In the genomic region with DNA sequence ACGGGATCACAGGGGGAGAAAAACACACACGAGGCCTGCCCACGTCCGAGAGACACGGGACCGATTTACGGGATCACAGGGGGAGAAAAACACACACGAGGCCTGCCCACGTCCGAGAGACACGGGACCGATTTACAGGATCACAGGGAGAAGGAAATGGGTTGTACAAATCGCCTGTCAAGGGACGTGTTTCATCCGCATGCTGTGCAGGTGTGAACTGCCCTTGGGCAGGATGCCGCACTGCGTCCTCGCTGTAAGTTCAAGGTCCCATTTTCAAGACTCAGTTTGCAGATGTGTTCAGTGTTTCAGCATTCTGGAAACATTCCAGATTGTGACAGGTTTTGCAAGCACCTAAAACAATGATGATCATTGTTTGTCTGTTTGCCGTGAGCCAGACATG, we compare ENCODE assay signal across 1 cellular context.
TF ChIP-seq lines count a peak whose summit lies in the region.

No MANE protein-coding gene starts in this region.

TF ChIP-seq in HepG2, 621 proteins besides CTCF, POLR2A, EP300 and RAD21 (continued from another document and continues in another):
- TF ChIP-seq, protein P1, sequence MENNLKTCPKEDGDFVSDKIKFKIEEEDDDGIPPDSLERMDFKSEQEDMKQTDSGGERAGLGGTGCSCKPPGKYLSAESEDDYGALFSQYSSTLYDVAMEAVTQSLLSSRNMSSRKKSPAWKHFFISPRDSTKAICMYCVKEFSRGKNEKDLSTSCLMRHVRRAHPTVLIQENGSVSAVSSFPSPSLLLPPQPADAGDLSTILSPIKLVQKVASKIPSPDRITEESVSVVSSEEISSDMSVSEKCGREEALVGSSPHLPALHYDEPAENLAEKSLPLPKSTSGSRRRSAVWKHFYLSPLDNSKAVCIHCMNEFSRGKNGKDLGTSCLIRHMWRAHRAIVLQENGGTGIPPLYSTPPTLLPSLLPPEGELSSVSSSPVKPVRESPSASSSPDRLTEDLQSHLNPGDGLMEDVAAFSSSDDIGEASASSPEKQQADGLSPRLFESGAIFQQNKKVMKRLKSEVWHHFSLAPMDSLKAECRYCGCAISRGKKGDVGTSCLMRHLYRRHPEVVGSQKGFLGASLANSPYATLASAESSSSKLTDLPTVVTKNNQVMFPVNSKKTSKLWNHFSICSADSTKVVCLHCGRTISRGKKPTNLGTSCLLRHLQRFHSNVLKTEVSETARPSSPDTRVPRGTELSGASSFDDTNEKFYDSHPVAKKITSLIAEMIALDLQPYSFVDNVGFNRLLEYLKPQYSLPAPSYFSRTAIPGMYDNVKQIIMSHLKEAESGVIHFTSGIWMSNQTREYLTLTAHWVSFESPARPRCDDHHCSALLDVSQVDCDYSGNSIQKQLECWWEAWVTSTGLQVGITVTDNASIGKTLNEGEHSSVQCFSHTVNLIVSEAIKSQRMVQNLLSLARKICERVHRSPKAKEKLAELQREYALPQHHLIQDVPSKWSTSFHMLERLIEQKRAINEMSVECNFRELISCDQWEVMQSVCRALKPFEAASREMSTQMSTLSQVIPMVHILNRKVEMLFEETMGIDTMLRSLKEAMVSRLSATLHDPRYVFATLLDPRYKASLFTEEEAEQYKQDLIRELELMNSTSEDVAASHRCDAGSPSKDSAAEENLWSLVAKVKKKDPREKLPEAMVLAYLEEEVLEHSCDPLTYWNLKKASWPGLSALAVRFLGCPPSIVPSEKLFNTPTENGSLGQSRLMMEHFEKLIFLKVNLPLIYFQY (CRISPR knock-in tag; IDR thresholded peaks at IDR 0.05; ENCODE audit: borderline replicate concordance): no peak
- no peak for TF ChIP-seq ZNF143 (CRISPR knock-in tag; IDR thresholded peaks at IDR 0.05)
- no peak for TF ChIP-seq ZNF496 (CRISPR knock-in tag; IDR thresholded peaks at IDR 0.05; ENCODE audit: insufficient replicate concordance)
- TF ChIP-seq, protein P2, sequence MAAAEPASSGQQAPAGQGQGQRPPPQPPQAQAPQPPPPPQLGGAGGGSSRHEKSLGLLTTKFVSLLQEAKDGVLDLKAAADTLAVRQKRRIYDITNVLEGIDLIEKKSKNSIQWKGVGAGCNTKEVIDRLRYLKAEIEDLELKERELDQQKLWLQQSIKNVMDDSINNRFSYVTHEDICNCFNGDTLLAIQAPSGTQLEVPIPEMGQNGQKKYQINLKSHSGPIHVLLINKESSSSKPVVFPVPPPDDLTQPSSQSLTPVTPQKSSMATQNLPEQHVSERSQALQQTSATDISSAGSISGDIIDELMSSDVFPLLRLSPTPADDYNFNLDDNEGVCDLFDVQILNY (CRISPR knock-in tag; conservative IDR thresholded peaks at IDR 0.05): no peak
- no peak for TF ChIP-seq DPF2 (CRISPR knock-in tag; IDR thresholded peaks at IDR 0.05; ENCODE audit: borderline replicate concordance, low read depth)
- 0 out of 2 replicates have a peak, but pooled peaks have one; percentile 23 for TF ChIP-seq ZNF605 (CRISPR knock-in tag; IDR thresholded peaks at IDR 0.05)
- no peak for TF ChIP-seq CENPX (CRISPR knock-in tag; IDR thresholded peaks at IDR 0.05)
- no peak for TF ChIP-seq HNF4G (IDR thresholded peaks at IDR 0.05; ENCODE audit: borderline replicate concordance, low read depth, low read length)
- TF ChIP-seq HNF4G (CRISPR knock-in tag; IDR thresholded peaks at IDR 0.05; ENCODE audit: borderline replicate concordance, low read depth): peak; percentile 74; the same call in 1 of the 2 replicates
- no peak for TF ChIP-seq SRSF4 (IDR thresholded peaks at IDR 0.05; ENCODE audit: low read depth, low read length, poor library complexity, severe bottlenecking)
- no peak; the same call in 1 of the 2 replicates for TF ChIP-seq ZNF350 (CRISPR knock-in tag; IDR thresholded peaks at IDR 0.05; ENCODE audit: borderline replicate concordance, low read depth)
- no peak for TF ChIP-seq RARG (CRISPR knock-in tag; IDR thresholded peaks at IDR 0.05; ENCODE audit: low read depth)
- TF ChIP-seq ZSCAN21 (CRISPR knock-in tag; IDR thresholded peaks at IDR 0.05; ENCODE audit: borderline replicate concordance): 0 out of 2 replicates have a peak, but pooled peaks have one; percentile 41
- TF ChIP-seq ZNF354B (CRISPR knock-in tag; IDR thresholded peaks at IDR 0.05): no peak
- TF ChIP-seq KLF15 (CRISPR knock-in tag; IDR thresholded peaks at IDR 0.05; ENCODE audit: borderline replicate concordance): no peak
- no peak; the same call in 1 of the 2 replicates for TF ChIP-seq ZNF12 (CRISPR knock-in tag; IDR thresholded peaks at IDR 0.05)
- TF ChIP-seq GATAD1 (CRISPR knock-in tag; IDR thresholded peaks at IDR 0.05): 0 out of 2 replicates have a peak, but pooled peaks have one; percentile 33
- TF ChIP-seq, protein P3, sequence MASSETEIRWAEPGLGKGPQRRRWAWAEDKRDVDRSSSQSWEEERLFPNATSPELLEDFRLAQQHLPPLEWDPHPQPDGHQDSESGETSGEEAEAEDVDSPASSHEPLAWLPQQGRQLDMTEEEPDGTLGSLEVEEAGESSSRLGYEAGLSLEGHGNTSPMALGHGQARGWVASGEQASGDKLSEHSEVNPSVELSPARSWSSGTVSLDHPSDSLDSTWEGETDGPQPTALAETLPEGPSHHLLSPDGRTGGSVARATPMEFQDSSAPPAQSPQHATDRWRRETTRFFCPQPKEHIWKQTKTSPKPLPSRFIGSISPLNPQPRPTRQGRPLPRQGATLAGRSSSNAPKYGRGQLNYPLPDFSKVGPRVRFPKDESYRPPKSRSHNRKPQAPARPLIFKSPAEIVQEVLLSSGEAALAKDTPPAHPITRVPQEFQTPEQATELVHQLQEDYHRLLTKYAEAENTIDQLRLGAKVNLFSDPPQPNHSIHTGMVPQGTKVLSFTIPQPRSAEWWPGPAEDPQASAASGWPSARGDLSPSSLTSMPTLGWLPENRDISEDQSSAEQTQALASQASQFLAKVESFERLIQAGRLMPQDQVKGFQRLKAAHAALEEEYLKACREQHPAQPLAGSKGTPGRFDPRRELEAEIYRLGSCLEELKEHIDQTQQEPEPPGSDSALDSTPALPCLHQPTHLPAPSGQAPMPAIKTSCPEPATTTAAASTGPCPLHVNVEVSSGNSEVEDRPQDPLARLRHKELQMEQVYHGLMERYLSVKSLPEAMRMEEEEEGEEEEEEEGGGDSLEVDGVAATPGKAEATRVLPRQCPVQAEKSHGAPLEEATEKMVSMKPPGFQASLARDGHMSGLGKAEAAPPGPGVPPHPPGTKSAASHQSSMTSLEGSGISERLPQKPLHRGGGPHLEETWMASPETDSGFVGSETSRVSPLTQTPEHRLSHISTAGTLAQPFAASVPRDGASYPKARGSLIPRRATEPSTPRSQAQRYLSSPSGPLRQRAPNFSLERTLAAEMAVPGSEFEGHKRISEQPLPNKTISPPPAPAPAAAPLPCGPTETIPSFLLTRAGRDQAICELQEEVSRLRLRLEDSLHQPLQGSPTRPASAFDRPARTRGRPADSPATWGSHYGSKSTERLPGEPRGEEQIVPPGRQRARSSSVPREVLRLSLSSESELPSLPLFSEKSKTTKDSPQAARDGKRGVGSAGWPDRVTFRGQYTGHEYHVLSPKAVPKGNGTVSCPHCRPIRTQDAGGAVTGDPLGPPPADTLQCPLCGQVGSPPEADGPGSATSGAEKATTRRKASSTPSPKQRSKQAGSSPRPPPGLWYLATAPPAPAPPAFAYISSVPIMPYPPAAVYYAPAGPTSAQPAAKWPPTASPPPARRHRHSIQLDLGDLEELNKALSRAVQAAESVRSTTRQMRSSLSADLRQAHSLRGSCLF (CRISPR knock-in tag; IDR thresholded peaks at IDR 0.05; ENCODE audit: borderline replicate concordance): no peak
- no peak for TF ChIP-seq BHLHE40 (IDR thresholded peaks at IDR 0.05; ENCODE audit: low read length)
- no peak for TF ChIP-seq ZSCAN25 (CRISPR knock-in tag; IDR thresholded peaks at IDR 0.05)
- no peak for TF ChIP-seq ZNF766 (CRISPR knock-in tag; IDR thresholded peaks at IDR 0.05; ENCODE audit: borderline replicate concordance)
- TF ChIP-seq ZNF7 (CRISPR knock-in tag; IDR thresholded peaks at IDR 0.05): no peak
- no peak for TF ChIP-seq ZNF75D (CRISPR knock-in tag; IDR thresholded peaks at IDR 0.05; ENCODE audit: borderline replicate concordance)
- TF ChIP-seq ZNF20 (CRISPR knock-in tag; IDR thresholded peaks at IDR 0.05): no peak
- TF ChIP-seq KLF12 (CRISPR knock-in tag; IDR thresholded peaks at IDR 0.05; ENCODE audit: borderline replicate concordance): no peak
- TF ChIP-seq TBX3 (IDR thresholded peaks at IDR 0.05; ENCODE audit: borderline replicate concordance): peak; percentile 38; the same call in 1 of the 2 replicates
- TF ChIP-seq ZNF773 (CRISPR knock-in tag; IDR thresholded peaks at IDR 0.05; ENCODE audit: borderline replicate concordance): no peak
- TF ChIP-seq MTA3 (CRISPR knock-in tag; IDR thresholded peaks at IDR 0.05): no peak
- no peak for TF ChIP-seq SRY (CRISPR knock-in tag; IDR thresholded peaks at IDR 0.05)
- no peak for TF ChIP-seq TEAD2 (CRISPR knock-in tag; IDR thresholded peaks at IDR 0.05)
- no peak for TF ChIP-seq ZNF441 (CRISPR knock-in tag; IDR thresholded peaks at IDR 0.05; ENCODE audit: borderline replicate concordance)
- no peak for TF ChIP-seq BORCS8-MEF2B (CRISPR knock-in tag; IDR thresholded peaks at IDR 0.05)
- TF ChIP-seq, protein P4, sequence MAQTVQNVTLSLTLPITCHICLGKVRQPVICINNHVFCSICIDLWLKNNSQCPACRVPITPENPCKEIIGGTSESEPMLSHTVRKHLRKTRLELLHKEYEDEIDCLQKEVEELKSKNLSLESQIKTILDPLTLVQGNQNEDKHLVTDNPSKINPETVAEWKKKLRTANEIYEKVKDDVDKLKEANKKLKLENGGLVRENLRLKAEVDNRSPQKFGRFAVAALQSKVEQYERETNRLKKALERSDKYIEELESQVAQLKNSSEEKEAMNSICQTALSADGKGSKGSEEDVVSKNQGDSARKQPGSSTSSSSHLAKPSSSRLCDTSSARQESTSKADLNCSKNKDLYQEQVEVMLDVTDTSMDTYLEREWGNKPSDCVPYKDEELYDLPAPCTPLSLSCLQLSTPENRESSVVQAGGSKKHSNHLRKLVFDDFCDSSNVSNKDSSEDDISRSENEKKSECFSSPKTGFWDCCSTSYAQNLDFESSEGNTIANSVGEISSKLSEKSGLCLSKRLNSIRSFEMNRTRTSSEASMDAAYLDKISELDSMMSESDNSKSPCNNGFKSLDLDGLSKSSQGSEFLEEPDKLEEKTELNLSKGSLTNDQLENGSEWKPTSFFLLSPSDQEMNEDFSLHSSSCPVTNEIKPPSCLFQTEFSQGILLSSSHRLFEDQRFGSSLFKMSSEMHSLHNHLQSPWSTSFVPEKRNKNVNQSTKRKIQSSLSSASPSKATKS (CRISPR knock-in tag; IDR thresholded peaks at IDR 0.05): no peak
- TF ChIP-seq ZNF768 (CRISPR knock-in tag; IDR thresholded peaks at IDR 0.05): no peak
- no peak for TF ChIP-seq ZNF543 (CRISPR knock-in tag; IDR thresholded peaks at IDR 0.05)
- TF ChIP-seq PAX8 (CRISPR knock-in tag; IDR thresholded peaks at IDR 0.05; ENCODE audit: borderline replicate concordance): no peak
- TF ChIP-seq TGIF2 (CRISPR knock-in tag; IDR thresholded peaks at IDR 0.05): peak; percentile 63; the same call in 1 of the 2 replicates
- TF ChIP-seq, protein P5, sequence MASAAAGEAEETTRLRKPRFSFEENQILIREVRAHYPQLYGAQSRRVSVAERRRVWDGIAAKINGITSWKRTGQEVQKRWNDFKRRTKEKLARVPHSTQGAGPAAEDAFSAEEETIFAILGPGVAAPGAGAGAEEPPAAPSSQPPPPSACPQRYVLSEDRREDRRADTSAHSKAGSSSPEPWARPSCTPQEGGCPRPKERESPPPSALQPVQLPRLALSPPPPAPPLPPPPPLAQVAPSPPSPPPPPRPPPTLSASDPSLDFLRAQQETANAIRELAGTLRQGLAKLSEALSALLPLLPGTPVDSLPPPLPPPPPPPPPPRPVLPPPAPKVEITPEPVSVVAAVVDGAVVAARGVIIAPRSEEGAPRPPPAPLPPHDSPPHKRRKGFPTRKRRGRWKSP (CRISPR knock-in tag; IDR thresholded peaks at IDR 0.05): peak; percentile 59; the same call in 1 of the 2 replicates
- TF ChIP-seq TBX2 (CRISPR knock-in tag; IDR thresholded peaks at IDR 0.05; ENCODE audit: borderline replicate concordance): peak; percentile 92; the same call in 1 of the 2 replicates
- TF ChIP-seq ZNF234 (CRISPR knock-in tag; conservative IDR thresholded peaks at IDR 0.05): no peak
- TF ChIP-seq ZNF720 (CRISPR knock-in tag; IDR thresholded peaks at IDR 0.05): no peak
- TF ChIP-seq MIER3 (CRISPR knock-in tag; IDR thresholded peaks at IDR 0.05; ENCODE audit: borderline replicate concordance): peak; percentile 72; the same call in 1 of the 2 replicates
- no peak for TF ChIP-seq MAFK (conservative IDR thresholded peaks at IDR 0.05 in 1 of 2, IDR thresholded peaks at IDR 0.05 in 1 of 2; ENCODE audit: low read length in 2 of 2)
- TF ChIP-seq ZNF552 (CRISPR knock-in tag; IDR thresholded peaks at IDR 0.05; ENCODE audit: borderline replicate concordance): no peak
- TF ChIP-seq SOX13 (IDR thresholded peaks at IDR 0.05): peak; percentile 65
- peak in 1 of 2 experiments; percentile 87; a peak in 2 of 4 replicates for TF ChIP-seq SOX13 (CRISPR knock-in tag; conservative IDR thresholded peaks at IDR 0.05 in 1 of 2, IDR thresholded peaks at IDR 0.05 in 1 of 2)
- TF ChIP-seq ZNF335 (CRISPR knock-in tag; IDR thresholded peaks at IDR 0.05): no peak
- 0 out of 2 replicates have a peak, but pooled peaks have one; percentile 28 for TF ChIP-seq ATF7-NPFF (CRISPR knock-in tag; IDR thresholded peaks at IDR 0.05; ENCODE audit: low read depth)
- peak; percentile 83; the same call in 1 of the 2 replicates for TF ChIP-seq ZSCAN9 (CRISPR knock-in tag; IDR thresholded peaks at IDR 0.05; ENCODE audit: borderline replicate concordance)
- no peak for TF ChIP-seq SMAD3 (CRISPR knock-in tag; IDR thresholded peaks at IDR 0.05)
- TF ChIP-seq, protein P6, sequence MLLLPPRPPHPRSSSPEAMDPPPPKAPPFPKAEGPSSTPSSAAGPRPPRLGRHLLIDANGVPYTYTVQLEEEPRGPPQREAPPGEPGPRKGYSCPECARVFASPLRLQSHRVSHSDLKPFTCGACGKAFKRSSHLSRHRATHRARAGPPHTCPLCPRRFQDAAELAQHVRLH (CRISPR knock-in tag; IDR thresholded peaks at IDR 0.05; ENCODE audit: borderline replicate concordance, low read depth): no peak
- TF ChIP-seq, protein P7, sequence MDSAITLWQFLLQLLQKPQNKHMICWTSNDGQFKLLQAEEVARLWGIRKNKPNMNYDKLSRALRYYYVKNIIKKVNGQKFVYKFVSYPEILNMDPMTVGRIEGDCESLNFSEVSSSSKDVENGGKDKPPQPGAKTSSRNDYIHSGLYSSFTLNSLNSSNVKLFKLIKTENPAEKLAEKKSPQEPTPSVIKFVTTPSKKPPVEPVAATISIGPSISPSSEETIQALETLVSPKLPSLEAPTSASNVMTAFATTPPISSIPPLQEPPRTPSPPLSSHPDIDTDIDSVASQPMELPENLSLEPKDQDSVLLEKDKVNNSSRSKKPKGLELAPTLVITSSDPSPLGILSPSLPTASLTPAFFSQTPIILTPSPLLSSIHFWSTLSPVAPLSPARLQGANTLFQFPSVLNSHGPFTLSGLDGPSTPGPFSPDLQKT (CRISPR knock-in tag; IDR thresholded peaks at IDR 0.05; ENCODE audit: borderline replicate concordance): no peak
- TF ChIP-seq ZNF557 (CRISPR knock-in tag; IDR thresholded peaks at IDR 0.05): no peak
- TF ChIP-seq, protein P8, sequence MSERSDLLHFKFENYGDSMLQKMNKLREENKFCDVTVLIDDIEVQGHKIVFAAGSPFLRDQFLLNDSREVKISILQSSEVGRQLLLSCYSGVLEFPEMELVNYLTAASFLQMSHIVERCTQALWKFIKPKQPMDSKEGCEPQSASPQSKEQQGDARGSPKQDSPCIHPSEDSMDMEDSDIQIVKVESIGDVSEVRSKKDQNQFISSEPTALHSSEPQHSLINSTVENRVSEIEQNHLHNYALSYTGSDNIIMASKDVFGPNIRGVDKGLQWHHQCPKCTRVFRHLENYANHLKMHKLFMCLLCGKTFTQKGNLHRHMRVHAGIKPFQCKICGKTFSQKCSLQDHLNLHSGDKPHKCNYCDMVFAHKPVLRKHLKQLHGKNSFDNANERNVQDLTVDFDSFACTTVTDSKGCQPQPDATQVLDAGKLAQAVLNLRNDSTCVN (CRISPR knock-in tag; IDR thresholded peaks at IDR 0.05; ENCODE audit: borderline replicate concordance): peak; percentile 98
